16 cellular contexts compared by ENCODE assay signal in the genomic region with DNA sequence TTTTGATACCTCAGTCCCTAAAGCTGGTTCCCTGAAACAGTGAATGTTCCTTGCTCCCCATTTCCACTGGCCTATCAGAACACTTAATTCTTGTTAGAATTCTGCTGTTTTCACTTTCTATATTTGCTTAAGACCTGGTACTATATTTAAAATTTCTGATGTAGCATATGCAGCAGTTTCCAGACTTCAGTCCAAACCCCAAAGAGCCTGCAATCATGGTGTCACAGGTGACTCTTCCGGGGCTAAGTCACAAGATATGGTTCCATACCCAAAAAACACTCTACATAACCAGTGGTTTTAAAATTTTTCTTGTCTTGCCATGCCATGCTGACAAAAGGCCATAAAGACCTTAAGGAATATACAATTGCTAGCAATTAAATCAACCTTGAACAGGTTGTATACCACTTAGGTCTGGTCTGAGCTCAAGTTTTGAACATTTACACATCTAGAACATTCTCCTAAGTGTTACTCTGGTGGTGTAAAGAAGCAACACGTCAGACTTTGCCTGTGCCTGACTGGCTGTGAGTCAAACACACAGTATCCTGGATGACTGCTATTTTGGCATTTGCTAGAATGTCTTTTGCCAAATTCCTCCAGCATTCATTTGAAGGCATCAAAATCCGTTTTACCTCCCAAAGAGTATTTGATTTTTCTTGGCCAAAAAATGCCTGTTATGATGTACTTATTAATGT.
DNase-seq lines count a peak whose midpoint lies in the region; ATAC-seq, FAIRE-seq and TF ChIP-seq lines count a peak whose summit lies in the region.
"Had no signal": no experiment of that assay in that cellular context is flagged by ENCODE, and none has a peak within 500 bp of the region (broad histone marks: within the 10 kb centered on the region; RNA-seq: fewer than 3 reads in every experiment).

No MANE protein-coding gene starts in this region.

- CTCF ChIA-PET in activated CD8-positive, alpha-beta T cell treated with anti-CD3 and anti-CD28 coated beads, Interleukin-2, amount 10 ng/mL, durations not matched to agents 7 days and 5 days (lab: Charles Lee), result interaction anchor here (1.1 kb wide), 1 partner anchor 17 kb away, joined by 3 read pairs; no protein-coding TSS in a partner anchor

- H3K36me3 ChIP-seq in MM.1S (replicated peaks; ENCODE audit: insufficient read depth, low read length) (no peaks in the 10 kb centered on the region), keratinocyte (ENCODE audit: control insufficient read depth in 2 of 2, extremely low read depth in 1 of 2, insufficient read depth in 2 of 2, low read length in 2 of 2) (no peaks in the 10 kb centered on the region)
- H3K36me3 ChIP-seq: spleen had no signal

- no peak overlapping the region for H3K4me3 Mint-ChIP-seq in activated CD8-positive, alpha-beta T cell treated with anti-CD3 and anti-CD28 coated beads, Interleukin-2, amount 10 ng/mL, durations not matched to agents 7 days and 5 days
- H3K4me3 Mint-ChIP-seq: activated CD8-positive, alpha-beta T cell treated with anti-CD3 and anti-CD28 coated beads for 36 hours; activated naive CD8-positive, alpha-beta T cell treated with anti-CD3 and anti-CD28 coated beads for 36 hours; immature natural killer cell; naive thymus-derived CD8-positive, alpha-beta T cell had no signal

- ATAC-seq in HG02938 (IDR thresholded peaks at IDR 0.05; ENCODE audit: unreplicated experiment), result no peak
- no peak for ATAC-seq in activated CD8-positive, alpha-beta T cell treated with anti-CD3 and anti-CD28 coated beads, Interleukin-2, amount 10 ng/mL, durations not matched to agents 7 days and 5 days
- ATAC-seq: activated CD8-positive, alpha-beta T cell treated with anti-CD3 and anti-CD28 coated beads for 36 hours; naive thymus-derived CD8-positive, alpha-beta T cell had no signal

- POLR2A ChIA-PET in activated CD8-positive, alpha-beta T cell treated with anti-CD3 and anti-CD28 coated beads, Interleukin-2, amount 10 ng/mL, durations not matched to agents 7 days and 5 days (lab: Charles Lee), result no interaction called here

- peaks cover 43% of the 10 kb centered on the region for H3K27me3 Mint-ChIP-seq in activated CD8-positive, alpha-beta T cell treated with anti-CD3 and anti-CD28 coated beads, Interleukin-2, amount 10 ng/mL, durations not matched to agents 7 days and 5 days (ENCODE audit: low read depth)

- dilution Hi-C loops in keratinocyte (cut with MboI; ENCODE audit: extremely low pct_ligation_motif_present, low sequenced_read_pairs), result no loop called here

- peak; percentile 87 for DNase-seq in AG08395 (ENCODE audit: low spot score)
- peak; percentile 59 for DNase-seq in MM.1S
- DNase-seq in cerebellum (ENCODE audit: low spot score), result peak; percentile 48
- no peak for DNase-seq in keratinocyte (ENCODE audit: low read depth, low spot score)
- DNase-seq in SW 1271 (lab: John Stamatoyannopoulos, UW), result no peak
- DNase-seq in MV-4-11 (lab: John Stamatoyannopoulos, UW), result no peak
- no peak for DNase-seq in activated CD8-positive, alpha-beta T cell treated with anti-CD3 and anti-CD28 coated beads, Interleukin-2, amount 10 ng/mL, durations not matched to agents 7 days and 5 days
- DNase-seq: activated CD8-positive, alpha-beta T cell treated with anti-CD3 and anti-CD28 coated beads for 36 hours; activated naive CD8-positive, alpha-beta T cell treated with anti-CD3 and anti-CD28 coated beads for 36 hours; GDM1; immature natural killer cell; naive thymus-derived CD8-positive, alpha-beta T cell; NCI-H187; spleen; T-helper 9 cell had no signal

- peak overlapping the region; percentile 24 for H2AFZ ChIP-seq in MM.1S (ENCODE audit: low read length)
- H2AFZ ChIP-seq in keratinocyte (ENCODE audit: control insufficient read depth, low read length), result no peak overlapping the region

- H4K20me1 ChIP-seq in MM.1S (ENCODE audit: insufficient read depth, low read length) (no peaks in the 10 kb centered on the region), keratinocyte (ENCODE audit: control insufficient read depth, extremely low read depth, insufficient read depth, low read length) (no peaks in the 10 kb centered on the region)

- no peaks in the 10 kb centered on the region for H3K4me1 Mint-ChIP-seq in activated CD8-positive, alpha-beta T cell treated with anti-CD3 and anti-CD28 coated beads, Interleukin-2, amount 10 ng/mL, durations not matched to agents 7 days and 5 days (ENCODE audit: low read depth)
- H3K4me1 Mint-ChIP-seq: immature natural killer cell had no signal

- H3K4me3 ChIP-seq in MM.1S (ENCODE audit: low read length), result no peak overlapping the region
- H3K4me3 ChIP-seq in keratinocyte (ENCODE audit: control insufficient read depth in 2 of 3, extremely low read depth in 1 of 3, insufficient read depth in 2 of 3, low read depth in 1 of 3, low read length in 3 of 3), result peak overlapping the region in 1 of 3 experiments; percentile 3
- H3K4me3 ChIP-seq: spleen had no signal

- H3K27ac Mint-ChIP-seq in activated CD8-positive, alpha-beta T cell treated with anti-CD3 and anti-CD28 coated beads, Interleukin-2, amount 10 ng/mL, durations not matched to agents 7 days and 5 days, result no peak overlapping the region
- H3K27ac Mint-ChIP-seq: activated CD8-positive, alpha-beta T cell treated with anti-CD3 and anti-CD28 coated beads for 36 hours; activated naive CD8-positive, alpha-beta T cell treated with anti-CD3 and anti-CD28 coated beads for 36 hours; immature natural killer cell; naive thymus-derived CD8-positive, alpha-beta T cell had no signal

- H3F3A ChIP-seq in MM.1S (ENCODE audit: insufficient read depth, low read length), result peaks cover 7% of the 10 kb centered on the region; the same call in 1 of the 2 replicates

- peaks cover 2% of the 10 kb centered on the region for H3K9me1 ChIP-seq in keratinocyte (ENCODE audit: control insufficient read depth, extremely low read depth, insufficient read depth, low read length)

- H3K4me2 ChIP-seq in MM.1S (ENCODE audit: low read depth, low read length) (peak overlapping the region; percentile 38), keratinocyte (ENCODE audit: control insufficient read depth, extremely low read depth, insufficient read depth, low read depth, low read length) (peak overlapping the region; percentile 55)

- peak; percentile 94 for FAIRE-seq in keratinocyte (lab: Jason Lieb, UNC)

- TF ChIP-seq CTCF in MM.1S (IDR thresholded peaks at IDR 0.05; ENCODE audit: low read length) (no peak), keratinocyte (optimal IDR thresholded peaks at IDR 0.05 in 1 of 3, IDR thresholded peaks at IDR 0.05 in 1 of 3, conservative IDR thresholded peaks at IDR 0.05 in 1 of 3; ENCODE audit: extremely low read depth in 1 of 3, insufficient read depth in 2 of 3, low read length in 3 of 3) (no peak)

- H3K27me3 ChIP-seq in MM.1S (replicated peaks; ENCODE audit: insufficient read depth, low read length) (no peaks in the 10 kb centered on the region), keratinocyte (ENCODE audit: control insufficient read depth, extremely low read depth, insufficient read depth, low read length) (no peaks in the 10 kb centered on the region)

- no peaks in the 10 kb centered on the region for H3K36me3 Mint-ChIP-seq in activated CD8-positive, alpha-beta T cell treated with anti-CD3 and anti-CD28 coated beads, Interleukin-2, amount 10 ng/mL, durations not matched to agents 7 days and 5 days (ENCODE audit: low read depth)
- H3K36me3 Mint-ChIP-seq: immature natural killer cell had no signal

- H3K9me3 Mint-ChIP-seq in activated CD8-positive, alpha-beta T cell treated with anti-CD3 and anti-CD28 coated beads, Interleukin-2, amount 10 ng/mL, durations not matched to agents 7 days and 5 days (ENCODE audit: insufficient read depth), result no peaks in the 10 kb centered on the region
- H3K9me3 Mint-ChIP-seq: activated CD8-positive, alpha-beta T cell treated with anti-CD3 and anti-CD28 coated beads for 36 hours had no signal

- no peaks in the 10 kb centered on the region for H3K9me2 ChIP-seq in MM.1S (replicated peaks; ENCODE audit: insufficient read depth, low read length)

- H3K27ac ChIP-seq in MM.1S (ENCODE audit: low read length) (peak overlapping the region; percentile 37; the same call in 1 of the 2 replicates), keratinocyte (ENCODE audit: control insufficient read depth, insufficient read depth, low read length) (no peak overlapping the region)
- H3K27ac ChIP-seq: spleen had no signal

- H3K9me3 ChIP-seq in MM.1S (replicated peaks; ENCODE audit: insufficient read depth, low read length) (no peaks in the 10 kb centered on the region), keratinocyte (ENCODE audit: control insufficient read depth, low read depth, low read length) (no peaks in the 10 kb centered on the region)

- H3K79me2 ChIP-seq in MM.1S (ENCODE audit: low read length), result no peaks in the 10 kb centered on the region
- H3K79me2 ChIP-seq in keratinocyte (ENCODE audit: control insufficient read depth, insufficient read depth, low read length), result peaks cover 2% of the 10 kb centered on the region

- H3K9ac ChIP-seq in MM.1S (ENCODE audit: low read length) (no peak overlapping the region), keratinocyte (ENCODE audit: control insufficient read depth, extremely low read depth, insufficient read depth, low read length) (no peak overlapping the region)

- H3K4me1 ChIP-seq in MM.1S (ENCODE audit: low read length) (peaks cover 12% of the 10 kb centered on the region), keratinocyte (ENCODE audit: control insufficient read depth, extremely low read depth, insufficient read depth, low read length) (peaks cover 24% of the 10 kb centered on the region)
- H3K4me1 ChIP-seq: spleen had no signal

Comparison
In these comparisons a context has a peak if more than half of its experiments do, and no peak if none do; other contexts are left out.
1. DNase-seq: peak in AG08395 (single experiment), MM.1S (single experiment) and cerebellum (single experiment); none in keratinocyte (single experiment), SW 1271 (0 of 2), MV-4-11 (single experiment) and activated CD8-positive, alpha-beta T cell treated with anti-CD3 and anti-CD28 coated beads, Interleukin-2, amount 10 ng/mL, durations not matched to agents 7 days and 5 days (single experiment).